Comparison of ENCODE assay signal across 1 cellular context in genomic region chr1:23800396-23801337, GRCh38.
TF ChIP-seq lines count a peak whose summit lies in the region.

Gene GALE (minus strand): TSS chr1:23800754. CDS start chr1:23799007, 1,747 bp downstream.

TF ChIP-seq in HepG2, 621 proteins besides CTCF, POLR2A, EP300 and RAD21 (continued from another document and continues in another):
- TF ChIP-seq, protein P1, sequence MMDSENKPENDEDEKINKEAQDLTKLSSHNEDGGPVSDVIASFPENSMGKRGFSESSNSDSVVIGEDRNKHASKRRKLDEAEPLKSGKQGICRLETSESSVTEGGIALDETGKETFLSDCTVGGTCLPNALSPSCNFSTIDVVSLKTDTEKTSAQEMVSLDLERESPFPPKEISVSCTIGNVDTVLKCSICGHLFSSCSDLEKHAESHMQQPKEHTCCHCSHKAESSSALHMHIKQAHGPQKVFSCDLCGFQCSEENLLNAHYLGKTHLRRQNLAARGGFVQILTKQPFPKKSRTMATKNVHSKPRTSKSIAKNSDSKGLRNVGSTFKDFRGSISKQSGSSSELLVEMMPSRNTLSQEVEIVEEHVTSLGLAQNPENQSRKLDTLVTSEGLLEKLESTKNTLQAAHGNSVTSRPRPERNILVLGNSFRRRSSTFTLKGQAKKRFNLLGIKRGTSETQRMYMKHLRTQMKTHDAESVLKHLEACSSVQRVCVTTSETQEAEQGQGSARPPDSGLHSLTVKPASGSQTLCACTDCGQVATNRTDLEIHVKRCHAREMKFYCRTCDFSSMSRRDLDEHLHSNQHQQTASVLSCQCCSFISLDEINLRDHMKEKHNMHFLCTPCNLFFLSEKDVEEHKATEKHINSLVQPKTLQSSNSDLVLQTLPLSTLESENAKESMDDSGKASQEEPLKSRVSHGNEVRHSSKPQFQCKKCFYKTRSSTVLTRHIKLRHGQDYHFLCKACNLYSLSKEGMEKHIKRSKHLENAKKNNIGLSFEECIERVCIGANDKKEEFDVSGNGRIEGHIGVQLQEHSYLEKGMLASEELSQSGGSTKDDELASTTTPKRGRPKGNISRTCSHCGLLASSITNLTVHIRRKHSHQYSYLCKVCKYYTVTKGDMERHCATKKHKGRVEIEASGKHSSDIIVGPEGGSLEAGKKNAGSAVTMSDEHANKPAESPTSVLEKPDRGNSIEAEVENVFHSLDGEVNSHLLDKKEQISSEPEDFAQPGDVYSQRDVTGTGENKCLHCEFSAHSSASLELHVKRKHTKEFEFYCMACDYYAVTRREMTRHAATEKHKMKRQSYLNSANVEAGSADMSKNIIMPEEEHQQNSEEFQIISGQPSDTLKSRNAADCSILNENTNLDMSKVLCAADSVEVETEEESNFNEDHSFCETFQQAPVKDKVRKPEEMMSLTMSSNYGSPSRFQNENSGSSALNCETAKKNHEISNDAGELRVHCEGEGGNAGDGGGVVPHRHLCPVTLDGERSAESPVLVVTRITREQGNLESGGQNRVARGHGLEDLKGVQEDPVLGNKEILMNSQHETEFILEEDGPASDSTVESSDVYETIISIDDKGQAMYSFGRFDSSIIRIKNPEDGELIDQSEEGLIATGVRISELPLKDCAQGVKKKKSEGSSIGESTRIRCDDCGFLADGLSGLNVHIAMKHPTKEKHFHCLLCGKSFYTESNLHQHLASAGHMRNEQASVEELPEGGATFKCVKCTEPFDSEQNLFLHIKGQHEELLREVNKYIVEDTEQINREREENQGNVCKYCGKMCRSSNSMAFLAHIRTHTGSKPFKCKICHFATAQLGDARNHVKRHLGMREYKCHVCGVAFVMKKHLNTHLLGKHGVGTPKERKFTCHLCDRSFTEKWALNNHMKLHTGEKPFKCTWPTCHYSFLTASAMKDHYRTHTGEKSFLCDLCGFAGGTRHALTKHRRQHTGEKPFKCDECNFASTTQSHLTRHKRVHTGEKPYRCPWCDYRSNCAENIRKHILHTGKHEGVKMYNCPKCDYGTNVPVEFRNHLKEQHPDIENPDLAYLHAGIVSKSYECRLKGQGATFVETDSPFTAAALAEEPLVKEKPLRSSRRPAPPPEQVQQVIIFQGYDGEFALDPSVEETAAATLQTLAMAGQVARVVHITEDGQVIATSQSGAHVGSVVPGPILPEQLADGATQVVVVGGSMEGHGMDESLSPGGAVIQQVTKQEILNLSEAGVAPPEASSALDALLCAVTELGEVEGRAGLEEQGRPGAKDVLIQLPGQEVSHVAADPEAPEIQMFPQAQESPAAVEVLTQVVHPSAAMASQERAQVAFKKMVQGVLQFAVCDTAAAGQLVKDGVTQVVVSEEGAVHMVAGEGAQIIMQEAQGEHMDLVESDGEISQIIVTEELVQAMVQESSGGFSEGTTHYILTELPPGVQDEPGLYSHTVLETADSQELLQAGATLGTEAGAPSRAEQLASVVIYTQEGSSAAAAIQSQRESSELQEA (CRISPR knock-in tag; IDR thresholded peaks at IDR 0.05; ENCODE audit: not compliant biosample characterization) = no peak
- TF ChIP-seq WIZ (CRISPR knock-in tag; IDR thresholded peaks at IDR 0.05) (0 out of 2 replicates have a peak, but pooled peaks have one; percentile 53), PRMT3 (CRISPR knock-in tag; IDR thresholded peaks at IDR 0.05; ENCODE audit: borderline replicate concordance, low read depth) (no peak; the same call in 1 of the 2 replicates), PCBP1 (IDR thresholded peaks at IDR 0.05; ENCODE audit: borderline replicate concordance, low read depth, low read length) (no peak), FOSL2 (CRISPR knock-in tag; IDR thresholded peaks at IDR 0.05) (peak; percentile 48), ZNF639 (CRISPR knock-in tag; conservative IDR thresholded peaks at IDR 0.05) (peak; percentile 66; the same call in 1 of the 2 replicates), ZBTB3 (CRISPR knock-in tag; IDR thresholded peaks at IDR 0.05; ENCODE audit: borderline replicate concordance, low read depth) (no peak), ZNF619 (CRISPR knock-in tag; IDR thresholded peaks at IDR 0.05) (no peak), ZSCAN9 (CRISPR knock-in tag; IDR thresholded peaks at IDR 0.05; ENCODE audit: borderline replicate concordance) (peak; percentile 12; the same call in 1 of the 2 replicates), DNMT1 (CRISPR knock-in tag; IDR thresholded peaks at IDR 0.05) (no peak), ISL2 (CRISPR knock-in tag; IDR thresholded peaks at IDR 0.05) (0 out of 2 replicates have a peak, but pooled peaks have one; percentile 26), ZBTB1 (CRISPR knock-in tag; IDR thresholded peaks at IDR 0.05; ENCODE audit: borderline replicate concordance) (no peak), PRPF4 (IDR thresholded peaks at IDR 0.05; ENCODE audit: low read depth, low read length, poor library complexity, severe bottlenecking) (no peak), ZNF101 (CRISPR knock-in tag; IDR thresholded peaks at IDR 0.05; ENCODE audit: borderline replicate concordance, low read depth) (no peak), EED (CRISPR knock-in tag; IDR thresholded peaks at IDR 0.05) (peak; percentile 29; the same call in 1 of the 2 replicates), KLF16 (CRISPR knock-in tag; IDR thresholded peaks at IDR 0.05) (0 out of 4 replicates have a peak, but pooled peaks of 1 of the 2 experiments have one; percentile 46), ZSCAN30 (CRISPR knock-in tag; IDR thresholded peaks at IDR 0.05) (no peak), GPBP1L1 (CRISPR knock-in tag; IDR thresholded peaks at IDR 0.05) (no peak), NCOA5 (CRISPR knock-in tag; IDR thresholded peaks at IDR 0.05) (no peak), ZNF317 (CRISPR knock-in tag; IDR thresholded peaks at IDR 0.05) (0 out of 2 replicates have a peak, but pooled peaks have one; percentile 54), ATF7 (IDR thresholded peaks at IDR 0.05) (no peak), ATF7 (CRISPR knock-in tag; IDR thresholded peaks at IDR 0.05) (no peak; the same call in 1 of the 2 replicates), ZNF746 (CRISPR knock-in tag; IDR thresholded peaks at IDR 0.05) (peak; percentile 68; the same call in 1 of the 2 replicates), POLR2AphosphoS2 (IDR thresholded peaks at IDR 0.05; ENCODE audit: low read depth, low read length) (no peak), KLF6 (CRISPR knock-in tag; IDR thresholded peaks at IDR 0.05) (peak; percentile 53; the same call in 1 of the 2 replicates), ARID2 (CRISPR knock-in tag; IDR thresholded peaks at IDR 0.05; ENCODE audit: borderline replicate concordance) (no peak), KLF12 (CRISPR knock-in tag; IDR thresholded peaks at IDR 0.05; ENCODE audit: borderline replicate concordance) (peak; percentile 45; the same call in 1 of the 2 replicates), ZFAT (CRISPR knock-in tag; conservative IDR thresholded peaks at IDR 0.05) (no peak), CREBL2 (CRISPR knock-in tag; IDR thresholded peaks at IDR 0.05; ENCODE audit: borderline replicate concordance) (no peak), MNT (IDR thresholded peaks at IDR 0.05) (peak; percentile 51), NFE2L2 (IDR thresholded peaks at IDR 0.05; ENCODE audit: low read length) (no peak), KLF13 (CRISPR knock-in tag; IDR thresholded peaks at IDR 0.05) (no peak), ELF1 (CRISPR knock-in tag; IDR thresholded peaks at IDR 0.05) (peak; percentile 94), RERE (CRISPR knock-in tag; IDR thresholded peaks at IDR 0.05; ENCODE audit: low read depth) (no peak), YEATS2 (CRISPR knock-in tag; IDR thresholded peaks at IDR 0.05; ENCODE audit: borderline replicate concordance) (0 out of 2 replicates have a peak, but pooled peaks have one; percentile 46), PAF1 (CRISPR knock-in tag; IDR thresholded peaks at IDR 0.05) (no peak; the same call in 1 of the 2 replicates), HNF4A (CRISPR knock-in tag; IDR thresholded peaks at IDR 0.05) (no peak), ZNF7 (CRISPR knock-in tag; IDR thresholded peaks at IDR 0.05) (no peak), ZNF614 (CRISPR knock-in tag; IDR thresholded peaks at IDR 0.05; ENCODE audit: borderline replicate concordance) (peak; percentile 59; the same call in 1 of the 2 replicates), ZNF501 (CRISPR knock-in tag; IDR thresholded peaks at IDR 0.05) (peak; percentile 72; the same call in 1 of the 2 replicates), DDIT3 (CRISPR knock-in tag; IDR thresholded peaks at IDR 0.05) (no peak)
- TF ChIP-seq, protein P2, sequence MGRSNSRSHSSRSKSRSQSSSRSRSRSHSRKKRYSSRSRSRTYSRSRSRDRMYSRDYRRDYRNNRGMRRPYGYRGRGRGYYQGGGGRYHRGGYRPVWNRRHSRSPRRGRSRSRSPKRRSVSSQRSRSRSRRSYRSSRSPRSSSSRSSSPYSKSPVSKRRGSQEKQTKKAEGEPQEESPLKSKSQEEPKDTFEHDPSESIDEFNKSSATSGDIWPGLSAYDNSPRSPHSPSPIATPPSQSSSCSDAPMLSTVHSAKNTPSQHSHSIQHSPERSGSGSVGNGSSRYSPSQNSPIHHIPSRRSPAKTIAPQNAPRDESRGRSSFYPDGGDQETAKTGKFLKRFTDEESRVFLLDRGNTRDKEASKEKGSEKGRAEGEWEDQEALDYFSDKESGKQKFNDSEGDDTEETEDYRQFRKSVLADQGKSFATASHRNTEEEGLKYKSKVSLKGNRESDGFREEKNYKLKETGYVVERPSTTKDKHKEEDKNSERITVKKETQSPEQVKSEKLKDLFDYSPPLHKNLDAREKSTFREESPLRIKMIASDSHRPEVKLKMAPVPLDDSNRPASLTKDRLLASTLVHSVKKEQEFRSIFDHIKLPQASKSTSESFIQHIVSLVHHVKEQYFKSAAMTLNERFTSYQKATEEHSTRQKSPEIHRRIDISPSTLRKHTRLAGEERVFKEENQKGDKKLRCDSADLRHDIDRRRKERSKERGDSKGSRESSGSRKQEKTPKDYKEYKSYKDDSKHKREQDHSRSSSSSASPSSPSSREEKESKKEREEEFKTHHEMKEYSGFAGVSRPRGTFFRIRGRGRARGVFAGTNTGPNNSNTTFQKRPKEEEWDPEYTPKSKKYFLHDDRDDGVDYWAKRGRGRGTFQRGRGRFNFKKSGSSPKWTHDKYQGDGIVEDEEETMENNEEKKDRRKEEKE (IDR thresholded peaks at IDR 0.05) = no peak
